2 cellular contexts compared by ENCODE assay signal in genomic region chr1:246597340-246597739, GRCh38.
A peak's percentile ranks its signal among the peaks of the same experiment; 100 is the strongest.
TF ChIP-seq lines count a peak whose summit lies in the region.

No MANE protein-coding gene starts in this region.

TF ChIP-seq in IMR-90, 13 proteins besides CTCF, POLR2A, EP300 and RAD21:
- TF ChIP-seq USF2 (IDR thresholded peaks at IDR 0.05; ENCODE audit: low read depth, low read length), result peak; percentile 17; the same call in 1 of the 2 replicates
- no peak for TF ChIP-seq MAFK (IDR thresholded peaks at IDR 0.05; ENCODE audit: low read depth, low read length)
- TF ChIP-seq NFE2L2 (IDR thresholded peaks at IDR 0.05; ENCODE audit: low read depth, low read length), result no peak
- TF ChIP-seq BHLHE40 (IDR thresholded peaks at IDR 0.05; ENCODE audit: low read depth, low read length), result peak; percentile 39; the same call in 1 of the 2 replicates
- TF ChIP-seq FOS (IDR thresholded peaks at IDR 0.05; ENCODE audit: low read depth, low read length), result no peak
- TF ChIP-seq CHD1 (IDR thresholded peaks at IDR 0.05; ENCODE audit: low read depth, low read length), result no peak
- TF ChIP-seq SMC3 (IDR thresholded peaks at IDR 0.05; ENCODE audit: low read depth, low read length), result no peak
- peak; percentile 47 for TF ChIP-seq CEBPB (IDR thresholded peaks at IDR 0.05; ENCODE audit: low read depth, low read length)
- TF ChIP-seq ELK1 (IDR thresholded peaks at IDR 0.05; ENCODE audit: borderline replicate concordance, low read depth, low read length), result no peak
- TF ChIP-seq RCOR1 (IDR thresholded peaks at IDR 0.05; ENCODE audit: insufficient replicate concordance, low read length), result peak; percentile 13
- TF ChIP-seq MAZ (IDR thresholded peaks at IDR 0.05; ENCODE audit: borderline replicate concordance, low read depth, low read length), result no peak
- no peak for TF ChIP-seq RFX5 (IDR thresholded peaks at IDR 0.05; ENCODE audit: low read depth, low read length)
- TF ChIP-seq MXI1 (IDR thresholded peaks at IDR 0.05; ENCODE audit: borderline replicate concordance, low read depth, low read length), result peak; percentile 78

TF ChIP-seq in HepG2, 621 proteins besides CTCF, POLR2A, EP300 and RAD21:
- TF ChIP-seq CREB3 (CRISPR knock-in tag; IDR thresholded peaks at IDR 0.05), result no peak
- no peak for TF ChIP-seq GABPA (IDR thresholded peaks at IDR 0.05; ENCODE audit: low read depth, low read length)
- no peak for TF ChIP-seq GABPA (CRISPR knock-in tag; IDR thresholded peaks at IDR 0.05; ENCODE audit: low read depth)
- TF ChIP-seq KMT2B (CRISPR knock-in tag; IDR thresholded peaks at IDR 0.05), result no peak
- no peak for TF ChIP-seq FOXP1 (IDR thresholded peaks at IDR 0.05)
- no peak for TF ChIP-seq FOXP1 (CRISPR knock-in tag; IDR thresholded peaks at IDR 0.05)
- TF ChIP-seq RBFOX2 (IDR thresholded peaks at IDR 0.05; ENCODE audit: low read depth, low read length), result no peak
- no peak for TF ChIP-seq HNRNPLL (IDR thresholded peaks at IDR 0.05; ENCODE audit: low read depth, low read length, poor library complexity, severe bottlenecking)
- peak; percentile 76; the same call in 1 of the 2 replicates for TF ChIP-seq ZBTB33 (CRISPR knock-in tag; IDR thresholded peaks at IDR 0.05)
- TF ChIP-seq RFX1 (IDR thresholded peaks at IDR 0.05), result peak; percentile 69
- no peak for TF ChIP-seq ZNF20 (CRISPR knock-in tag; IDR thresholded peaks at IDR 0.05)
- TF ChIP-seq CEBPG (CRISPR knock-in tag; IDR thresholded peaks at IDR 0.05), result no peak
- TF ChIP-seq ZNF543 (CRISPR knock-in tag; IDR thresholded peaks at IDR 0.05), result no peak
- TF ChIP-seq ZKSCAN5 (CRISPR knock-in tag; IDR thresholded peaks at IDR 0.05), result no peak
TF ChIP-seq in HepG2: peak in this region for 2.
